In genomic region chr2:133249362-133249761, GRCh38 we compare ENCODE assay signal across 7 cellular contexts.
"Had no signal": no experiment of that assay in that cellular context is flagged by ENCODE, and none has a peak within 500 bp of the region (broad histone marks: within the 10 kb centered on the region; RNA-seq: fewer than 3 reads in every experiment).

No MANE protein-coding gene starts in this region.

- H3K27ac ChIP-seq: GM23248 had no signal

- H2AFZ ChIP-seq: GM23248 had no signal

- H3K4me3 ChIP-seq: GM23248, HAP-1 had no signal

- H3K36me3 ChIP-seq: HAP-1 had no signal

- H3K4me1 ChIP-seq: HAP-1 had no signal

- H3K9me3 ChIP-seq: HAP-1 had no signal

- H3K36me3 Mint-ChIP-seq: IgD-negative memory B cell had no signal

- H3K9me3 Mint-ChIP-seq: IgD-negative memory B cell had no signal

- H3K4me3 Mint-ChIP-seq: IgD-negative memory B cell had no signal

- H3K9ac ChIP-seq: GM23248 had no signal

- DNase-seq: GM23248, GOT3, H7, KBM-7 had no signal

- ATAC-seq: HCT116 had no signal

- H3K27ac Mint-ChIP-seq: IgD-negative memory B cell had no signal
